In genomic region chrX:13646154-13646549, GRCh38 we compare ENCODE assay signal across 9 cellular contexts. TPM values are rescaled to one million over a fixed set of nuclear protein-coding genes. Genes with fewer than 3 reads are reported as not detected.
DNase-seq lines count a peak whose midpoint lies in the region; ATAC-seq and TF ChIP-seq lines count a peak whose summit lies in the region.
"Had no signal": no experiment of that assay in that cellular context is flagged by ENCODE, and none has a peak within 500 bp of the region (broad histone marks: within the 10 kb centered on the region; RNA-seq: fewer than 3 reads in every experiment).

No MANE protein-coding gene starts in this region.

- intact Hi-C loops in left ventricle myocardium inferior (cut with micrococcal nuclease) (loop anchor here (5.0 kb wide), 1 partner anchor 139 kb away; no protein-coding TSS in a partner anchor), sciatic nerve (cut with DNase I) (no loop called here)

- no peaks in the 10 kb centered on the region for H3K36me3 ChIP-seq in CD4-positive, CD25-positive, alpha-beta regulatory T cell (ENCODE audit: control insufficient read depth, insufficient read depth, low read length)
- no peaks in the 10 kb centered on the region for H3K36me3 ChIP-seq in H7 (replicated peaks; ENCODE audit: control insufficient read depth, insufficient read depth, low read length)
- no peaks in the 10 kb centered on the region for H3K36me3 ChIP-seq in adipocyte (ENCODE audit: control insufficient read depth, insufficient read depth, low read length, severe bottlenecking)
- no peaks in the 10 kb centered on the region for H3K36me3 ChIP-seq in left ventricle myocardium inferior

- peaks cover 0 to 13% (median 12%) of the 10 kb centered on the region in 4 donors for H3K4me1 Mint-ChIP-seq in CD4-positive, CD25-positive, alpha-beta regulatory T cell
- peaks cover 8% of the 10 kb centered on the region for H3K4me1 Mint-ChIP-seq in T-helper 17 cell

- H3K27me3 ChIP-seq in CD4-positive, CD25-positive, alpha-beta regulatory T cell (ENCODE audit: control insufficient read depth, insufficient read depth, low read length), result no peaks in the 10 kb centered on the region
- no peaks in the 10 kb centered on the region for H3K27me3 ChIP-seq in H7 (ENCODE audit: control insufficient read depth, insufficient read depth, low read length)
- H3K27me3 ChIP-seq in adipocyte (replicated peaks; ENCODE audit: control insufficient read depth, insufficient read depth, low read length), result peaks cover 46% of the 10 kb centered on the region
- no peaks in the 10 kb centered on the region for H3K27me3 ChIP-seq in left ventricle myocardium inferior (ENCODE audit: low read depth)

- no peak for ATAC-seq in CD4-positive, CD25-positive, alpha-beta regulatory T cell (ENCODE audit: low read depth in 2 of 2)
- ATAC-seq in sciatic nerve, result peak; percentile 74
- no peak for ATAC-seq in T-helper 17 cell
- ATAC-seq: naive thymus-derived CD8-positive, alpha-beta T cell had no signal

- peak overlapping the region; percentile 30 for H3K9ac ChIP-seq in adipocyte (ENCODE audit: low read length)

- H3K36me3 Mint-ChIP-seq in CD4-positive, CD25-positive, alpha-beta regulatory T cell, result no peaks in the 10 kb centered on the region
- H3K36me3 Mint-ChIP-seq in T-helper 17 cell (ENCODE audit: low read depth), result no peaks in the 10 kb centered on the region
- H3K36me3 Mint-ChIP-seq: naive thymus-derived CD8-positive, alpha-beta T cell had no signal

- H3K9me3 Mint-ChIP-seq in CD4-positive, CD25-positive, alpha-beta regulatory T cell, result peaks cover 0 to 2% (median 0%) of the 10 kb centered on the region in 7 donors
- H3K9me3 Mint-ChIP-seq: naive thymus-derived CD8-positive, alpha-beta T cell had no signal

- H3K4me3 Mint-ChIP-seq in CD4-positive, CD25-positive, alpha-beta regulatory T cell, result no peak overlapping the region
- no peak overlapping the region for H3K4me3 Mint-ChIP-seq in T-helper 17 cell
- H3K4me3 Mint-ChIP-seq: naive thymus-derived CD8-positive, alpha-beta T cell had no signal

- peak overlapping the region in 2 of 3 donors; percentile 15 to 18 for H3K27ac Mint-ChIP-seq in CD4-positive, CD25-positive, alpha-beta regulatory T cell
- no peak overlapping the region for H3K27ac Mint-ChIP-seq in T-helper 17 cell

- peak; percentile 76 for TF ChIP-seq CTCF in left ventricle myocardium inferior (IDR thresholded peaks at IDR 0.05; ENCODE audit: borderline replicate concordance)

- peaks cover 3% of the 10 kb centered on the region for H3K4me1 ChIP-seq in CD4-positive, CD25-positive, alpha-beta regulatory T cell (ENCODE audit: control insufficient read depth, insufficient read depth, low read length, poor library complexity, severe bottlenecking)
- H3K4me1 ChIP-seq in adipocyte (ENCODE audit: control insufficient read depth, insufficient read depth, low read length) (peaks cover 22% of the 10 kb centered on the region), left ventricle myocardium inferior (peaks cover 9% of the 10 kb centered on the region)

- no peak overlapping the region for H3K27ac ChIP-seq in CD4-positive, CD25-positive, alpha-beta regulatory T cell (ENCODE audit: insufficient read depth, low read length, poor library complexity, severe bottlenecking)
- no peak overlapping the region for H3K27ac ChIP-seq in left ventricle myocardium inferior (replicated peaks)

- no peaks in the 10 kb centered on the region for H3K27me3 Mint-ChIP-seq in CD4-positive, CD25-positive, alpha-beta regulatory T cell
- no peaks in the 10 kb centered on the region for H3K27me3 Mint-ChIP-seq in T-helper 17 cell
- H3K27me3 Mint-ChIP-seq: naive thymus-derived CD8-positive, alpha-beta T cell had no signal

- no peaks in the 10 kb centered on the region for H3K9me3 ChIP-seq in CD4-positive, CD25-positive, alpha-beta regulatory T cell (ENCODE audit: control insufficient read depth in 2 of 2, low read length in 2 of 2)
- H3K9me3 ChIP-seq in adipocyte (ENCODE audit: control insufficient read depth, low read length) (no peaks in the 10 kb centered on the region), left ventricle myocardium inferior (replicated peaks) (no peaks in the 10 kb centered on the region), T-helper 17 cell (ENCODE audit: control insufficient read depth, low read length, poor library complexity, severe bottlenecking) (no peaks in the 10 kb centered on the region)

- H3K4me3 ChIP-seq in CD4-positive, CD25-positive, alpha-beta regulatory T cell (ENCODE audit: low read depth, low read length), result no peak overlapping the region
- H3K4me3 ChIP-seq in H7 (ENCODE audit: insufficient read depth, low read depth, low read length) (no peak overlapping the region), adipocyte (ENCODE audit: low read length) (no peak overlapping the region), left ventricle myocardium inferior (no peak overlapping the region)

- peak in 2 of 3 donors; percentile 16 to 37 for DNase-seq in CD4-positive, CD25-positive, alpha-beta regulatory T cell
- peak; percentile 70 for DNase-seq in H7
- DNase-seq in NCI-H82 (lab: John Stamatoyannopoulos, UW), result peak; percentile 72
- DNase-seq in adipocyte (ENCODE audit: low read depth), result peak; percentile 88
- peak; percentile 39 for DNase-seq in left ventricle myocardium inferior
- DNase-seq in sciatic nerve (ENCODE audit: low spot score), result peak; percentile 78
- no peak for DNase-seq in 8988T
- no peak for DNase-seq in T-helper 17 cell

RNA-seq across cellular contexts. Expression of gene TCEANC, which starts 6.8 kb away (rescaled TPM):
- total RNA-seq in CD4-positive, CD25-positive, alpha-beta regulatory T cell, result 7.0 TPM
- 10 to 100 TPM in 2 of 4 donors, 1 to 10 TPM in 2; 7.1 to 13.3 (median 9.7) TPM for polyA plus RNA-seq in CD4-positive, CD25-positive, alpha-beta regulatory T cell
- 5.0 and 6.7 TPM in 2 replicates for total RNA-seq in H7 (2014; rRNA removed; shearing (Covaris generic))
- 7.9 TPM for total RNA-seq in left ventricle myocardium inferior
- total RNA-seq in sciatic nerve, result 10.9 TPM
- 1 to 10 TPM; 7.8 to 8.8 TPM for total RNA-seq in T-helper 17 cell

RNA-seq across cellular contexts. Expression of gene RAB9A, which starts 42.8 kb away (rescaled TPM):
- total RNA-seq in CD4-positive, CD25-positive, alpha-beta regulatory T cell, result 22.8 TPM
- 10 to 100 TPM; 23.1 to 33.4 (median 26.7) TPM for polyA plus RNA-seq in CD4-positive, CD25-positive, alpha-beta regulatory T cell
- 74.6 and 82.6 TPM in 2 replicates for total RNA-seq in H7 (2014; rRNA removed; shearing (Covaris generic))
- 22.2 TPM for total RNA-seq in left ventricle myocardium inferior
- 27.2 TPM for total RNA-seq in sciatic nerve
- total RNA-seq in T-helper 17 cell, result 10 to 100 TPM; 21.8 to 34.0 TPM

Comparison
In these comparisons a context has a peak if more than half of its experiments do, and no peak if none do; other contexts are left out.
1. DNase-seq: peak in CD4-positive, CD25-positive, alpha-beta regulatory T cell (2 of 3), H7 (single experiment), NCI-H82 (single experiment), adipocyte (single experiment), left ventricle myocardium inferior (single experiment) and sciatic nerve (single experiment); none in 8988T (single experiment) and T-helper 17 cell (0 of 3).